ENCODE assay signal across 24 cellular contexts in genomic region chr12:128245106-128245505, GRCh38. TPM values are rescaled to one million over a fixed set of nuclear protein-coding genes. Genes with fewer than 3 reads are reported as not detected.
"Had no signal": no experiment of that assay in that cellular context is flagged by ENCODE, and none has a peak within 500 bp of the region (broad histone marks: within the 10 kb centered on the region; RNA-seq: fewer than 3 reads in every experiment).

No MANE protein-coding gene starts in this region.

- H3K27me3 ChIP-seq: gastrocnemius medialis, ovary, right atrium auricular region, sigmoid colon, transverse colon had no signal

- FAIRE-seq: islet of Langerhans had no signal

- H3K27ac Mint-ChIP-seq: naive thymus-derived CD8-positive, alpha-beta T cell; stimulated activated naive B cell treated with anti-CD40 and anti-IgM and Interleukin-4, amounts not matched to agents 10 μg/mL and 1 μg/mL and 100 μg/mL, for 72 hours had no signal

- H3K4me3 ChIP-seq: dorsolateral prefrontal cortex, gastrocnemius medialis, heart right ventricle, mucosa of descending colon, ovary, right atrium auricular region, sigmoid colon, skin epidermis, stomach, thoracic aorta, transverse colon had no signal

- H3K36me3 ChIP-seq: gastrocnemius medialis, heart right ventricle, ovary, right atrium auricular region, sigmoid colon, stomach, thoracic aorta, transverse colon had no signal

- H3K27ac ChIP-seq: dorsolateral prefrontal cortex, gastrocnemius medialis, heart right ventricle, ovary, right atrium auricular region, sigmoid colon, skin epidermis, stomach, thoracic aorta, transverse colon had no signal

- H3K36me3 Mint-ChIP-seq: naive thymus-derived CD8-positive, alpha-beta T cell; stimulated activated naive B cell treated with anti-CD40 and anti-IgM and Interleukin-4, amounts not matched to agents 10 μg/mL and 1 μg/mL and 100 μg/mL, for 72 hours had no signal

- H3K4me1 ChIP-seq: gastrocnemius medialis, heart right ventricle, right atrium auricular region, sigmoid colon, stomach, transverse colon had no signal

- ATAC-seq: gastrocnemius medialis; heart right ventricle; left lobe of liver; mucosa of descending colon; naive thymus-derived CD8-positive, alpha-beta T cell; stimulated activated naive B cell treated with anti-CD40 and anti-IgM and Interleukin-4, amounts not matched to agents 10 μg/mL and 1 μg/mL and 100 μg/mL, for 72 hours had no signal

- H3K27me3 Mint-ChIP-seq: naive thymus-derived CD8-positive, alpha-beta T cell; stimulated activated naive B cell treated with anti-CD40 and anti-IgM and Interleukin-4, amounts not matched to agents 10 μg/mL and 1 μg/mL and 100 μg/mL, for 72 hours had no signal

- H3K9me3 ChIP-seq: gastrocnemius medialis, mucosa of descending colon, ovary, thoracic aorta, transverse colon had no signal

- H3K4me3 Mint-ChIP-seq: naive thymus-derived CD8-positive, alpha-beta T cell; stimulated activated naive B cell treated with anti-CD40 and anti-IgM and Interleukin-4, amounts not matched to agents 10 μg/mL and 1 μg/mL and 100 μg/mL, for 72 hours had no signal

- H3K4me1 Mint-ChIP-seq: naive thymus-derived CD8-positive, alpha-beta T cell; stimulated activated naive B cell treated with anti-CD40 and anti-IgM and Interleukin-4, amounts not matched to agents 10 μg/mL and 1 μg/mL and 100 μg/mL, for 72 hours had no signal

- DNase-seq: cortex of kidney; dorsolateral prefrontal cortex; effector CD8-positive, alpha-beta T cell; gastrocnemius medialis; heart right ventricle; hypothalamus; kidney glomerular epithelial cell; mammary epithelial cell; mucosa of descending colon; naive thymus-derived CD8-positive, alpha-beta T cell; nucleus accumbens; ovary; sigmoid colon; stimulated activated CD4-positive, alpha-beta T cell treated with anti-CD3 and anti-CD28 coated beads, Interleukin-2, amount 100 ng/mL, for 24 hours; stimulated activated CD4-positive, alpha-beta T cell treated with anti-CD3 and anti-CD28 coated beads, Interleukin-4, amount 100 ng/mL, for 4 hours; stimulated activated naive B cell treated with anti-CD40 and anti-IgM and Interleukin-4, amounts not matched to agents 10 μg/mL and 1 μg/mL and 100 μg/mL, for 72 hours; stomach; substantia nigra; transverse colon had no signal

RNA-seq across cellular contexts. Expression of gene TMEM132C, which starts 21.9 kb away (rescaled TPM):
- total RNA-seq: mammary epithelial cell; naive thymus-derived CD8-positive, alpha-beta T cell had no signal
- polyA plus RNA-seq: mammary epithelial cell had no signal
